ENCODE assay signal across 28 cellular contexts in genomic region chr18:33708876-33709275, GRCh38.
DNase-seq lines count a peak whose midpoint lies in the region; ATAC-seq, FAIRE-seq and TF ChIP-seq lines count a peak whose summit lies in the region.
"Had no signal": no experiment of that assay in that cellular context is flagged by ENCODE, and none has a peak within 500 bp of the region (broad histone marks: within the 10 kb centered on the region; RNA-seq: fewer than 3 reads in every experiment).

No MANE protein-coding gene starts in this region.

- peak; percentile 66 for DNase-seq in DMS53 (lab: John Stamatoyannopoulos, UW)
- DNase-seq in LNCaP clone FGC (ENCODE audit: low read depth) = peak; percentile 63
- DNase-seq in bronchial epithelial cell (ENCODE audit: low read depth) = peak; percentile 51
- no peak for DNase-seq in NCI-H2107 treated with DMSO at 0.1 percent for 48 hours (lab: John Stamatoyannopoulos, UW; ENCODE audit: unreplicated experiment)
- DNase-seq in cerebellar cortex (ENCODE audit: low spot score) = no peak
- DNase-seq: 8988T; ACHN; BE2C; C1 segment of cervical spinal cord; Caco-2; Calu3; CD4-positive, alpha-beta memory T cell; CD4-positive, CD25-positive, alpha-beta regulatory T cell; CD8-positive, alpha-beta memory T cell; DMS 273 treated with DMSO at 0.1 percent for 48 hours; DMS153; DMS79; DND-41; EL; GDM1 had no signal

- no peaks in the 10 kb centered on the region for H3K27me3 ChIP-seq in bronchial epithelial cell (ENCODE audit: control insufficient read depth, insufficient read depth, low read length)
- H3K27me3 ChIP-seq: BE2C, BLaER1 had no signal

- H3K4me3 ChIP-seq in LNCaP clone FGC (ENCODE audit: low read depth, low read length) (no peak overlapping the region), bronchial epithelial cell (ENCODE audit: low read depth, low read length) (no peak overlapping the region)
- H3K4me3 ChIP-seq: BLaER1, GM12878 had no signal

- H3K36me3 ChIP-seq in bronchial epithelial cell (ENCODE audit: control insufficient read depth, insufficient read depth, low read length) = no peaks in the 10 kb centered on the region
- H3K36me3 ChIP-seq: BE2C, BLaER1 had no signal

- no peak for FAIRE-seq in bronchial epithelial cell (lab: Jason Lieb, UNC)
- FAIRE-seq: A204.1, GM12878, GM12892, GM18507, GM19239 had no signal

- TF ChIP-seq CTCF in 22Rv1 (IDR thresholded peaks at IDR 0.05) (no peak), LNCaP clone FGC (IDR thresholded peaks at IDR 0.05; ENCODE audit: control insufficient read depth, extremely low read depth, insufficient read depth) (no peak), bronchial epithelial cell (IDR thresholded peaks at IDR 0.05; ENCODE audit: insufficient read depth, low read length, severe bottlenecking) (no peak)

- ATAC-seq in HG02870 (IDR thresholded peaks at IDR 0.05; ENCODE audit: unreplicated experiment) = no peak
- ATAC-seq: GM12878 had no signal

- H3K27ac ChIP-seq in 22Rv1 = peak overlapping the region; percentile 46
- H3K27ac ChIP-seq: BLaER1 had no signal

Comparison
In these comparisons a context has a peak if more than half of its experiments do, and no peak if none do; other contexts are left out.
1. DNase-seq: peak in DMS53 (single experiment), LNCaP clone FGC (single experiment) and bronchial epithelial cell (single experiment); none in NCI-H2107 treated with DMSO at 0.1 percent for 48 hours (single experiment) and cerebellar cortex (single experiment).